ENCODE assay signal across 30 cellular contexts in the genomic region with DNA sequence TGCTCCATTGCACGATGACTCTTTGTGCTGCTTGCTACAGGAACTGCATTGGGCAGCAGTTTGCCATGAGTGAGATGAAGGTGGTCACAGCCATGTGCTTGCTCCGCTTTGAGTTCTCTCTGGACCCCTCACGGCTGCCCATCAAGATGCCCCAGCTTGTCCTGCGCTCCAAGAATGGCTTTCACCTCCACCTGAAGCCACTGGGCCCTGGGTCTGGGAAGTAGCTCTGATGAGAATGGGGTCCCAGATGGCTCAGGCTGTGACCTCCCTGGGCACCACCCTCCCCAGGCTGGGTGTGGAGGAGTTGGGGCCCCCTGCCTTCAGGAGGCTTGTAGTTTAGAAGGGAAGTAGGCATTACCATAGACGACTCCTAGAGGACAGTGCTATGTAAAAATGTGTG. TPM values are rescaled to one million over a fixed set of nuclear protein-coding genes. Genes with fewer than 3 reads are reported as not detected.
"Had no signal": no experiment of that assay in that cellular context is flagged by ENCODE, and none has a peak within 500 bp of the region (broad histone marks: within the 10 kb centered on the region; RNA-seq: fewer than 3 reads in every experiment).

No MANE protein-coding gene starts in this region.

- H3K36me3 ChIP-seq: adrenal gland, cardiac muscle cell, colonic mucosa had no signal

- H3K4me3 Mint-ChIP-seq: activated CD4-positive, alpha-beta memory T cell treated with anti-CD3 and anti-CD28 coated beads for 36 hours; activated CD4-positive, alpha-beta T cell treated with anti-CD3 and anti-CD28 coated beads for 36 hours; activated CD4-positive, alpha-beta T cell treated with anti-CD3 and anti-CD28 coated beads, Interleukin-2, amount 10 ng/mL, durations not matched to agents 24 days and 14 days; activated CD8-positive, alpha-beta memory T cell treated with anti-CD3 and anti-CD28 coated beads, Interleukin-2, amount 10 ng/mL, durations not matched to agents 7 days and 5 days; activated CD8-positive, alpha-beta T cell treated with anti-CD3 and anti-CD28 coated beads, Interleukin-2, amount 10 ng/mL, durations not matched to agents 7 days and 5 days; activated naive CD4-positive, alpha-beta T cell treated with anti-CD3 and anti-CD28 coated beads for 36 hours; activated naive CD4-positive, alpha-beta T cell treated with anti-CD3 and anti-CD28 coated beads, Interleukin-2, amount 50 U/mL, for 24 hours; activated naive CD8-positive, alpha-beta T cell treated with anti-CD3 and anti-CD28 coated beads for 36 hours; activated naive CD8-positive, alpha-beta T cell treated with anti-CD3 and anti-CD28 coated beads, Interleukin-2, amount 50 U/mL, for 24 hours; activated T-helper 1 cell treated with anti-CD3 and anti-CD28 coated beads, Interleukin-12 subunit alpha, Interleukin-12 subunit beta, Interleukin-2, Interleukin-4 antibody, amounts not matched to agents 30 ng/mL and 10 ng/mL and 1 ng/mL, durations not matched to agents 14 hours and 24 hours and 36 hours had no signal

- H3K9me3 Mint-ChIP-seq: activated CD4-positive, alpha-beta memory T cell treated with anti-CD3 and anti-CD28 coated beads for 36 hours; activated naive CD4-positive, alpha-beta T cell treated with anti-CD3 and anti-CD28 coated beads for 36 hours; activated naive CD4-positive, alpha-beta T cell treated with anti-CD3 and anti-CD28 coated beads, Interleukin-2, amount 50 U/mL, for 24 hours; activated naive CD8-positive, alpha-beta T cell treated with anti-CD3 and anti-CD28 coated beads for 36 hours; activated naive CD8-positive, alpha-beta T cell treated with anti-CD3 and anti-CD28 coated beads, Interleukin-2, amount 50 U/mL, for 24 hours; activated T-helper 1 cell treated with anti-CD3 and anti-CD28 coated beads, Interleukin-12 subunit alpha, Interleukin-12 subunit beta, Interleukin-2, Interleukin-4 antibody, amounts not matched to agents 30 ng/mL and 10 ng/mL and 1 ng/mL, durations not matched to agents 14 hours and 24 hours and 36 hours; activated T-helper 2 cell treated with anti-CD3 and anti-CD28 coated beads, Interferon-gamma antibody, Interleukin-2, Interleukin-4, amounts not matched to agents 10 μg/mL and 5 μg/mL and 100 μg/mL, durations not matched to agents 14 hours and 24 hours and 36 hours had no signal

- H3K4me3 ChIP-seq: adrenal gland, body of pancreas, cardiac muscle cell, colonic mucosa had no signal

- H3K4me1 ChIP-seq: adrenal gland, body of pancreas, colonic mucosa had no signal

- H3K27ac ChIP-seq: adrenal gland, body of pancreas, cardiac muscle cell, colonic mucosa had no signal

- H3K36me3 Mint-ChIP-seq: activated CD4-positive, alpha-beta memory T cell treated with anti-CD3 and anti-CD28 coated beads for 36 hours; activated CD8-positive, alpha-beta memory T cell treated with anti-CD3 and anti-CD28 coated beads, Interleukin-2, amount 10 ng/mL, durations not matched to agents 7 days and 5 days; activated naive CD4-positive, alpha-beta T cell treated with anti-CD3 and anti-CD28 coated beads, Interleukin-2, amount 50 U/mL, for 24 hours; activated naive CD8-positive, alpha-beta T cell treated with anti-CD3 and anti-CD28 coated beads for 36 hours had no signal

- H3K4me1 Mint-ChIP-seq: activated CD4-positive, alpha-beta T cell treated with anti-CD3 and anti-CD28 coated beads for 36 hours; activated CD4-positive, alpha-beta T cell treated with anti-CD3 and anti-CD28 coated beads, Interleukin-2, amount 10 ng/mL, durations not matched to agents 24 days and 14 days; activated naive CD4-positive, alpha-beta T cell treated with anti-CD3 and anti-CD28 coated beads, Interleukin-2, amount 50 U/mL, for 24 hours; activated naive CD8-positive, alpha-beta T cell treated with anti-CD3 and anti-CD28 coated beads for 36 hours; activated naive CD8-positive, alpha-beta T cell treated with anti-CD3 and anti-CD28 coated beads, Interleukin-2, amount 50 U/mL, for 24 hours had no signal

- ATAC-seq: activated CD4-positive, alpha-beta T cell treated with anti-CD3 and anti-CD28 coated beads for 36 hours; activated CD8-positive, alpha-beta memory T cell treated with anti-CD3 and anti-CD28 coated beads, Interleukin-2, amount 10 ng/mL, durations not matched to agents 7 days and 5 days; activated CD8-positive, alpha-beta T cell treated with anti-CD3 and anti-CD28 coated beads, Interleukin-2, amount 10 ng/mL, durations not matched to agents 7 days and 5 days; activated naive CD8-positive, alpha-beta T cell treated with anti-CD3 and anti-CD28 coated beads, Interleukin-2, amount 50 U/mL, for 24 hours; body of pancreas; esophagus mucosa had no signal

- DNase-seq: activated CD4-positive, alpha-beta memory T cell treated with anti-CD3 and anti-CD28 coated beads for 36 hours; activated CD4-positive, alpha-beta T cell treated with anti-CD3 and anti-CD28 coated beads for 36 hours; activated CD4-positive, alpha-beta T cell treated with anti-CD3 and anti-CD28 coated beads, Interleukin-2, amount 10 ng/mL, durations not matched to agents 24 days and 14 days; activated CD4-positive, CD25-positive, alpha-beta regulatory T cell; activated CD4-positive, CD25-positive, alpha-beta regulatory T cell treated with anti-CD3 and anti-CD28 coated beads, Interleukin-2, amount 50 U/mL, for 72 hours; activated CD8-positive, alpha-beta memory T cell treated with anti-CD3 and anti-CD28 coated beads, Interleukin-2, amount 10 ng/mL, durations not matched to agents 7 days and 5 days; activated CD8-positive, alpha-beta memory T cell treated with anti-CD3 and anti-CD28 coated beads, Interleukin-2, amount 50 U/mL, for 4 hours; activated CD8-positive, alpha-beta T cell treated with anti-CD3 and anti-CD28 coated beads, Interleukin-2, amount 10 ng/mL, durations not matched to agents 7 days and 5 days; activated effector memory CD4-positive, alpha-beta T cell treated with anti-CD3 and anti-CD28 coated beads, Interleukin-2, amount 50 U/mL, for 16 hours; activated naive CD4-positive, alpha-beta T cell treated with anti-CD3 and anti-CD28 coated beads for 36 hours; activated naive CD8-positive, alpha-beta T cell treated with anti-CD3 and anti-CD28 coated beads for 36 hours; activated naive CD8-positive, alpha-beta T cell treated with anti-CD3 and anti-CD28 coated beads, Interleukin-2, amount 50 U/mL, for 24 hours; activated T-cell treated with anti-CD3 and anti-CD28 coated beads, Interleukin-2, amount 50 U/mL, for 1 hour; activated T-cell treated with anti-CD3 and anti-CD28 coated beads, Interleukin-2, amount 50 U/mL, for 48 hours; adrenal gland; amygdala; aorta; body of pancreas; central memory CD4-positive, alpha-beta T cell; cerebellar nuclear complex; colonic mucosa; effector CD8-positive, alpha-beta T cell; foreskin fibroblast; head of caudate nucleus; T-helper 2 cell had no signal

- H3K27me3 ChIP-seq: adrenal gland, body of pancreas, cardiac muscle cell, colonic mucosa had no signal

- H3K9me3 ChIP-seq: adrenal gland, body of pancreas, colonic mucosa had no signal

- H3K27ac Mint-ChIP-seq: activated CD4-positive, alpha-beta memory T cell treated with anti-CD3 and anti-CD28 coated beads for 36 hours; activated CD4-positive, alpha-beta T cell treated with anti-CD3 and anti-CD28 coated beads for 36 hours; activated CD4-positive, alpha-beta T cell treated with anti-CD3 and anti-CD28 coated beads, Interleukin-2, amount 10 ng/mL, durations not matched to agents 24 days and 14 days; activated CD8-positive, alpha-beta memory T cell treated with anti-CD3 and anti-CD28 coated beads, Interleukin-2, amount 10 ng/mL, durations not matched to agents 7 days and 5 days; activated CD8-positive, alpha-beta T cell treated with anti-CD3 and anti-CD28 coated beads, Interleukin-2, amount 10 ng/mL, durations not matched to agents 7 days and 5 days; activated naive CD4-positive, alpha-beta T cell treated with anti-CD3 and anti-CD28 coated beads for 36 hours; activated naive CD4-positive, alpha-beta T cell treated with anti-CD3 and anti-CD28 coated beads, Interleukin-2, amount 50 U/mL, for 24 hours; activated naive CD8-positive, alpha-beta T cell treated with anti-CD3 and anti-CD28 coated beads for 36 hours; activated naive CD8-positive, alpha-beta T cell treated with anti-CD3 and anti-CD28 coated beads, Interleukin-2, amount 50 U/mL, for 24 hours; activated T-helper 1 cell treated with anti-CD3 and anti-CD28 coated beads, Interleukin-12 subunit alpha, Interleukin-12 subunit beta, Interleukin-2, Interleukin-4 antibody, amounts not matched to agents 30 ng/mL and 10 ng/mL and 1 ng/mL, durations not matched to agents 14 hours and 24 hours and 36 hours; activated T-helper 2 cell treated with anti-CD3 and anti-CD28 coated beads, Interferon-gamma antibody, Interleukin-2, Interleukin-4, amounts not matched to agents 10 μg/mL and 5 μg/mL and 100 μg/mL, durations not matched to agents 14 hours and 24 hours and 36 hours had no signal

RNA-seq across cellular contexts. Expression of a gene that starts 19.7 kb away (rescaled TPM):
- polyA plus RNA-seq: cardiac muscle cell had no signal
